29 cellular contexts compared by ENCODE assay signal in genomic region chr11:67680701-67681472, GRCh38. TPM values are rescaled to one million over a fixed set of nuclear protein-coding genes. Genes with fewer than 3 reads are reported as not detected.
A peak's percentile ranks its signal among the peaks of the same experiment; 100 is the strongest.
DNase-seq lines count a peak whose midpoint lies in the region; ATAC-seq and TF ChIP-seq lines count a peak whose summit lies in the region.
"Had no signal": no experiment of that assay in that cellular context is flagged by ENCODE, and none has a peak within 500 bp of the region (broad histone marks: within the 10 kb centered on the region; RNA-seq: fewer than 3 reads in every experiment).

No MANE protein-coding gene starts in this region.

- no peak overlapping the region for H3K9ac ChIP-seq in smooth muscle cell (ENCODE audit: low read depth)
- H3K9ac ChIP-seq: SK-N-SH had no signal

- TF ChIP-seq POLR2A in thyroid gland (IDR thresholded peaks at IDR 0.05) = no peak

- H3K27ac Mint-ChIP-seq in endothelial cell (ENCODE audit: unreplicated experiment) = peak overlapping the region; percentile 16
- H3K27ac Mint-ChIP-seq: activated naive CD8-positive, alpha-beta T cell treated with anti-CD3 and anti-CD28 coated beads, Interleukin-2, amount 50 U/mL, for 24 hours; CD8-positive, alpha-beta memory T cell had no signal

- H3K27me3 Mint-ChIP-seq in endothelial cell (ENCODE audit: unreplicated experiment) = peaks cover 2% of the 10 kb centered on the region
- H3K27me3 Mint-ChIP-seq: activated naive CD8-positive, alpha-beta T cell treated with anti-CD3 and anti-CD28 coated beads, Interleukin-2, amount 50 U/mL, for 24 hours had no signal

- H3K79me2 ChIP-seq in smooth muscle cell (ENCODE audit: low read depth) = no peaks in the 10 kb centered on the region

- peak overlapping the region; percentile 60 for H3K27ac ChIP-seq in smooth muscle cell (ENCODE audit: low read depth)
- no peak overlapping the region for H3K27ac ChIP-seq in thyroid gland
- H3K27ac ChIP-seq: neutrophil, psoas muscle, RWPE1, testis had no signal

- intact Hi-C loops in thyroid gland (cut with DNase I) = no loop called here

- no peaks in the 10 kb centered on the region for H3K9me3 ChIP-seq in smooth muscle cell (replicated peaks; ENCODE audit: low read depth)
- no peaks in the 10 kb centered on the region for H3K9me3 ChIP-seq in thyroid gland
- H3K9me3 ChIP-seq: neutrophil, psoas muscle, SK-N-SH, testis had no signal

- H3K4me1 ChIP-seq in smooth muscle cell (ENCODE audit: low read depth) (no peaks in the 10 kb centered on the region), thyroid gland (no peaks in the 10 kb centered on the region)
- H3K4me1 ChIP-seq: psoas muscle, testis had no signal

- H3F3A ChIP-seq in smooth muscle cell (ENCODE audit: low read depth) = no peaks in the 10 kb centered on the region

- H3K9me3 Mint-ChIP-seq in endothelial cell (ENCODE audit: unreplicated experiment) = no peaks in the 10 kb centered on the region
- H3K9me3 Mint-ChIP-seq: activated naive CD8-positive, alpha-beta T cell treated with anti-CD3 and anti-CD28 coated beads, Interleukin-2, amount 50 U/mL, for 24 hours; activated T-cell treated with anti-CD3 and anti-CD28 coated beads, Interleukin-2, amount 50 U/mL, for 4 hours; CD8-positive, alpha-beta memory T cell had no signal

- TF ChIP-seq CTCF in endothelial cell (IDR thresholded peaks at IDR 0.05; ENCODE audit: unreplicated experiment) (no peak), smooth muscle cell (IDR thresholded peaks at IDR 0.05; ENCODE audit: borderline replicate concordance, insufficient read depth, poor library complexity, severe bottlenecking) (no peak), thyroid gland (IDR thresholded peaks at IDR 0.05) (no peak)

- no peak overlapping the region for H2AFZ ChIP-seq in smooth muscle cell (ENCODE audit: low read depth)

- H3K4me3 Mint-ChIP-seq in endothelial cell (ENCODE audit: unreplicated experiment) = no peak overlapping the region
- H3K4me3 Mint-ChIP-seq: activated naive CD8-positive, alpha-beta T cell treated with anti-CD3 and anti-CD28 coated beads, Interleukin-2, amount 50 U/mL, for 24 hours; activated T-cell treated with anti-CD3 and anti-CD28 coated beads, Interleukin-2, amount 50 U/mL, for 4 hours; CD8-positive, alpha-beta memory T cell; central memory CD8-positive, alpha-beta T cell had no signal

- no peak overlapping the region for H3K4me3 ChIP-seq in Jurkat, Clone E6-1 (ENCODE audit: low read length)
- no peak overlapping the region for H3K4me3 ChIP-seq in smooth muscle cell
- H3K4me3 ChIP-seq in thyroid gland (replicated peaks in 1 of 3) = no peak overlapping the region
- H3K4me3 ChIP-seq: psoas muscle, testis had no signal

- DNase-seq in NCI-H345 treated with DMSO at 0.1 percent for 48 hours (lab: John Stamatoyannopoulos, UW; ENCODE audit: unreplicated experiment) (peak; percentile 6), NCI-H345 (lab: John Stamatoyannopoulos, UW) (no peak), endothelial cell (ENCODE audit: low spot score) (no peak), smooth muscle cell (lab: John Stamatoyannopoulos, UW; ENCODE audit: unreplicated experiment) (no peak), NCI-H526 (lab: John Stamatoyannopoulos, UW) (no peak), thyroid gland (no peak)
- peak; percentile 45 for DNase-seq in Jurkat, Clone E6-1 (ENCODE audit: low read depth, low spot score)
- DNase-seq: activated CD4-positive, alpha-beta T cell treated with anti-CD3 and anti-CD28 coated beads for 4 hours; activated CD8-positive, alpha-beta memory T cell treated with anti-CD3 and anti-CD28 coated beads for 24 hours; activated naive CD8-positive, alpha-beta T cell treated with anti-CD3 and anti-CD28 coated beads, Interleukin-2, amount 50 U/mL, for 24 hours; activated T-cell treated with anti-CD3 and anti-CD28 coated beads, Interleukin-2, amount 50 U/mL, for 4 hours; CD8-positive, alpha-beta memory T cell; Karpas-422; mesendoderm; NCI-H2171; NCI-H69; psoas muscle; SK-N-SH; stimulated activated naive CD4-positive, alpha-beta T cell treated with Interleukin-2 at 50 U/mL for 16 hours; T-helper 2 cell; testis had no signal

- H3K4me2 ChIP-seq in smooth muscle cell = no peak overlapping the region
- H3K4me2 ChIP-seq: SK-N-SH had no signal

- 67% methylated on average over 3 of the region's 3 CpGs for WGBS in smooth muscle cell (ENCODE audit: low lambda C conversion rate)
- 74 to 86% methylated on average over 3 of the region's 3 CpGs for WGBS in thyroid gland, 2 donors

- H4K20me1 ChIP-seq in smooth muscle cell (ENCODE audit: low read depth) = no peaks in the 10 kb centered on the region

- ATAC-seq in GM19351 (IDR thresholded peaks at IDR 0.05; ENCODE audit: unreplicated experiment) = no peak
- ATAC-seq: activated naive CD8-positive, alpha-beta T cell treated with anti-CD3 and anti-CD28 coated beads, Interleukin-2, amount 50 U/mL, for 24 hours; activated T-cell treated with anti-CD3 and anti-CD28 coated beads, Interleukin-2, amount 50 U/mL, for 4 hours; left lobe of liver; psoas muscle had no signal

- H3K4me1 Mint-ChIP-seq in endothelial cell (ENCODE audit: unreplicated experiment) = peaks cover 10% of the 10 kb centered on the region
- H3K4me1 Mint-ChIP-seq: CD8-positive, alpha-beta memory T cell; central memory CD8-positive, alpha-beta T cell had no signal

- no peaks in the 10 kb centered on the region for H3K36me3 Mint-ChIP-seq in endothelial cell (ENCODE audit: low read depth, unreplicated experiment)
- H3K36me3 Mint-ChIP-seq: CD8-positive, alpha-beta memory T cell had no signal

- H3K36me3 ChIP-seq in smooth muscle cell (ENCODE audit: low read depth) = no peaks in the 10 kb centered on the region
- H3K36me3 ChIP-seq in thyroid gland = no peaks in the 10 kb centered on the region
- H3K36me3 ChIP-seq: neutrophil had no signal

- no peaks in the 10 kb centered on the region for H3K27me3 ChIP-seq in smooth muscle cell (ENCODE audit: low read depth)
- no peaks in the 10 kb centered on the region for H3K27me3 ChIP-seq in thyroid gland
- H3K27me3 ChIP-seq: neutrophil, testis had no signal

RNA-seq across cellular contexts. Expression of gene ALDH3B2, which starts 6.5 kb away (rescaled TPM):
- 2.3 TPM for polyA plus RNA-seq in Jurkat, Clone E6-1 (2012; ENCODE audit: insufficient read depth, insufficient read length)
- total RNA-seq in endothelial cell (ENCODE audit: unreplicated experiment) = 0.72 TPM
- 2.6 and 5.0 TPM in 2 replicates for total RNA-seq in smooth muscle cell
- 0.77 and 3.1 TPM in 2 replicates for polyA plus RNA-seq in smooth muscle cell
- 1 to 10 TPM in 1 of 4 donors, not detected in 3; 1.3 TPM for total RNA-seq in thyroid gland
- total RNA-seq: activated T-cell treated with anti-CD3 and anti-CD28 coated beads, Interleukin-2, amount 50 U/mL, for 4 hours; CD8-positive, alpha-beta memory T cell; dermis microvascular lymphatic vessel endothelial cell; fibroblast of lung; left lobe of liver; myocyte; psoas muscle had no signal
- polyA plus RNA-seq: CD8-positive, alpha-beta memory T cell; fibroblast of lung; psoas muscle; SK-N-SH had no signal

RNA-seq across cellular contexts. Expression of gene ACY3, which starts 30.4 kb away (rescaled TPM):
- polyA plus RNA-seq in Jurkat, Clone E6-1 (2012; ENCODE audit: insufficient read depth, insufficient read length) = 12.4 TPM
- total RNA-seq in endothelial cell (ENCODE audit: unreplicated experiment) (not detected), smooth muscle cell (not detected in 2 replicates), thyroid gland (not detected)
- not detected in 2 replicates for polyA plus RNA-seq in smooth muscle cell
- total RNA-seq: dermis microvascular lymphatic vessel endothelial cell, fibroblast of lung, psoas muscle had no signal
- polyA plus RNA-seq: fibroblast of lung, SK-N-SH had no signal

RNA-seq across cellular contexts. Expression of gene TBX10, which starts 41.3 kb away (rescaled TPM):
- polyA plus RNA-seq in Jurkat, Clone E6-1 (2012; ENCODE audit: insufficient read depth, insufficient read length) = not detected
- total RNA-seq in endothelial cell (ENCODE audit: unreplicated experiment) (not detected), smooth muscle cell (not detected in 2 replicates), thyroid gland (not detected)
- not detected in 2 replicates for polyA plus RNA-seq in smooth muscle cell
- total RNA-seq: activated T-cell treated with anti-CD3 and anti-CD28 coated beads, Interleukin-2, amount 50 U/mL, for 4 hours; CD8-positive, alpha-beta memory T cell; dermis microvascular lymphatic vessel endothelial cell; fibroblast of lung; myocyte; psoas muscle had no signal
- polyA plus RNA-seq: CD8-positive, alpha-beta memory T cell; fibroblast of lung; SK-N-SH had no signal

RNA-seq across cellular contexts. Expression of gene NUDT8, which starts 51.1 kb away (rescaled TPM):
- 119 TPM for polyA plus RNA-seq in Jurkat, Clone E6-1 (2012; ENCODE audit: insufficient read depth, insufficient read length)
- 6.8 TPM for total RNA-seq in endothelial cell (ENCODE audit: unreplicated experiment)
- total RNA-seq in smooth muscle cell = 0.67 and 9.2 TPM in 2 replicates
- polyA plus RNA-seq in smooth muscle cell = 15.6 and 17.6 TPM in 2 replicates
- 10 to 100 TPM; 16.7 to 67.7 (median 51.1) TPM for total RNA-seq in thyroid gland

Comparison
In these comparisons a context has a peak if more than half of its experiments do, and no peak if none do; other contexts are left out.
1. DNase-seq: peak in NCI-H345 treated with DMSO at 0.1 percent for 48 hours (single experiment) and Jurkat, Clone E6-1 (single experiment); none in NCI-H345 (single experiment), endothelial cell (single experiment), smooth muscle cell (single experiment), NCI-H526 (0 of 2) and thyroid gland (0 of 2).